25 cellular contexts compared by ENCODE assay signal in genomic region chr16:17798721-17799120, GRCh38.
"Had no signal": no experiment of that assay in that cellular context is flagged by ENCODE, and none has a peak within 500 bp of the region (broad histone marks: within the 10 kb centered on the region; RNA-seq: fewer than 3 reads in every experiment).

No MANE protein-coding gene starts in this region.

- H3K4me1 Mint-ChIP-seq: memory B cell; naive thymus-derived CD4-positive, alpha-beta T cell; stimulated activated naive CD8-positive, alpha-beta T cell treated with anti-CD3 and anti-CD28 coated beads, Interleukin-15, amount 100 ng/mL, for 72 hours had no signal

- H3K27me3 ChIP-seq: colonic mucosa, esophagus muscularis mucosa, pancreas, right atrium auricular region, thyroid gland had no signal

- H3K9me3 ChIP-seq: colonic mucosa, esophagus muscularis mucosa, mucosa of descending colon, pancreas, right atrium auricular region, thyroid gland had no signal

- H3K36me3 ChIP-seq: colonic mucosa, esophagus muscularis mucosa, pancreas, right atrium auricular region, thyroid gland had no signal

- H3K27ac ChIP-seq: colonic mucosa, esophagus muscularis mucosa, pancreas, right atrium auricular region, thyroid gland had no signal

- H3K27ac Mint-ChIP-seq: dendritic cell treated with granulocyte-macrophage colony-stimulating factor and Interleukin-4, amounts not matched to agents 40 ng/mL and 50 ng/mL, for 4 days; memory B cell; naive thymus-derived CD4-positive, alpha-beta T cell; progenitor cell of endocrine pancreas; stimulated activated naive CD8-positive, alpha-beta T cell treated with anti-CD3 and anti-CD28 coated beads, Interleukin-15, amount 100 ng/mL, for 72 hours; type B pancreatic cell had no signal

- DNase-seq: cerebellar nuclear complex; colonic mucosa; effector memory CD4-positive, alpha-beta T cell; foreskin melanocyte; kidney; mucosa of descending colon; naive thymus-derived CD4-positive, alpha-beta T cell; pancreas; stimulated activated CD4-positive, alpha-beta T cell treated with anti-CD3 and anti-CD28 coated beads, Interleukin-12 subunit alpha, Interleukin-12 subunit beta, amount 100 ng/mL, for 4 hours; stimulated activated CD4-positive, alpha-beta T cell treated with anti-CD3 and anti-CD28 coated beads, Interleukin-1b, Interleukin-23, amount 100 ng/mL, for 48 hours; stimulated activated CD4-positive, alpha-beta T cell treated with anti-CD3 and anti-CD28 coated beads, Interleukin-4, amount 100 ng/mL, for 1 hour; stimulated activated CD8-positive, alpha-beta memory T cell treated with anti-CD3 and anti-CD28 coated beads, Interleukin-4, amount 100 ng/mL, for 48 hours; stimulated activated naive CD4-positive, alpha-beta T cell; stimulated activated naive CD8-positive, alpha-beta T cell treated with anti-CD3 and anti-CD28 coated beads, Interleukin-15, amount 100 ng/mL, for 72 hours; thyroid gland had no signal

- H3K4me3 ChIP-seq: colonic mucosa, esophagus muscularis mucosa, lung, mucosa of descending colon, pancreas, right atrium auricular region, smooth muscle cell, thyroid gland had no signal

- H3K4me1 ChIP-seq: colonic mucosa, esophagus muscularis mucosa, pancreas, right atrium auricular region, thyroid gland had no signal

- H3K4me3 Mint-ChIP-seq: dendritic cell treated with granulocyte-macrophage colony-stimulating factor and Interleukin-4, amounts not matched to agents 40 ng/mL and 50 ng/mL, for 4 days; memory B cell; naive thymus-derived CD4-positive, alpha-beta T cell; stimulated activated naive CD8-positive, alpha-beta T cell treated with anti-CD3 and anti-CD28 coated beads, Interleukin-15, amount 100 ng/mL, for 72 hours; type B pancreatic cell had no signal

- ATAC-seq: left lobe of liver; mucosa of descending colon; naive thymus-derived CD4-positive, alpha-beta T cell; pancreas; sciatic nerve; stimulated activated naive CD8-positive, alpha-beta T cell treated with anti-CD3 and anti-CD28 coated beads, Interleukin-15, amount 100 ng/mL, for 72 hours had no signal

- H3K36me3 Mint-ChIP-seq: memory B cell; naive thymus-derived CD4-positive, alpha-beta T cell; type B pancreatic cell had no signal

- H3K9me3 Mint-ChIP-seq: dendritic cell treated with granulocyte-macrophage colony-stimulating factor and Interleukin-4, amounts not matched to agents 40 ng/mL and 50 ng/mL, for 4 days; memory B cell; stimulated activated naive CD8-positive, alpha-beta T cell treated with anti-CD3 and anti-CD28 coated beads, Interleukin-15, amount 100 ng/mL, for 72 hours; type B pancreatic cell had no signal

- H3K27me3 Mint-ChIP-seq: dendritic cell treated with granulocyte-macrophage colony-stimulating factor and Interleukin-4, amounts not matched to agents 40 ng/mL and 50 ng/mL, for 4 days; stimulated activated naive CD8-positive, alpha-beta T cell treated with anti-CD3 and anti-CD28 coated beads, Interleukin-15, amount 100 ng/mL, for 72 hours; type B pancreatic cell had no signal
